Comparison of ENCODE assay signal across 8 cellular contexts in genomic region chr7:23298885-23299769, GRCh38. TPM values are rescaled to one million over a fixed set of nuclear protein-coding genes. Genes with fewer than 3 reads are reported as not detected.
A peak's percentile ranks its signal among the peaks of the same experiment; 100 is the strongest.
DNase-seq lines count a peak whose midpoint lies in the region; ATAC-seq and TF ChIP-seq lines count a peak whose summit lies in the region.

TSS of gene MALSU1 (plus strand) at chr7:23299339. CDS start at chr7:23299353, 14 bp downstream.

- H3K4me3 Mint-ChIP-seq in activated T-helper 17 cell treated with anti-CD3 and anti-CD28 coated beads, Interleukin-2, amount 50 U/mL, for 72 hours, result peak within 1 kb of the TSS; percentile 89
- peak within 1 kb of the TSS; percentile 90 to 97 (median 94) for H3K4me3 Mint-ChIP-seq in naive thymus-derived CD4-positive, alpha-beta T cell
- H3K4me3 Mint-ChIP-seq in stimulated activated naive B cell treated with anti-CD40 and anti-IgM and Interleukin-4, amounts not matched to agents 10 μg/mL and 1 μg/mL and 100 μg/mL, for 72 hours, result peak within 1 kb of the TSS; percentile 85 to 93

- intact Hi-C loops in naive thymus-derived CD4-positive, alpha-beta T cell (cut with micrococcal nuclease), result loop anchor here (1.0 to 10.0 kb wide), 23 partner anchors 10 to 1883 kb away; partner anchors contain the start of genes KLHL7 (in 2 of the 2), TOMM7 (in 2 of the 2), CCDC126 (in 1 of the 2) and CYCS (in 1 of the 2)

- POLR2A ChIA-PET in RWPE1 (lab: Yijun Ruan, JAX; ENCODE audit: low non-redundant PET), result interaction anchor here (0.6 kb wide), 1 partner anchor 21 kb away, joined by 4 read pairs; no protein-coding TSS in a partner anchor
- POLR2A ChIA-PET in naive thymus-derived CD4-positive, alpha-beta T cell (lab: Charles Lee), result interaction anchor here (0.6 to 2.6 kb wide), 17 partner anchors 9 to 246 kb away, joined by 3 to 21 read pairs (median 5); partner anchors contain the start of gene KLHL7

- peaks cover 15% of the 10 kb centered on the region for H3K4me1 ChIP-seq in fibroblast of lung (ENCODE audit: control insufficient read depth, extremely low read depth, insufficient read depth, low read length)
- peaks cover 14 to 23% of the 10 kb centered on the region in 2 donors for H3K4me1 ChIP-seq in naive thymus-derived CD4-positive, alpha-beta T cell (ENCODE audit: control insufficient read depth in 2 of 2, insufficient read depth in 2 of 2, low read length in 2 of 2)

- peak within 1 kb of the TSS; percentile 90 for H2AFZ ChIP-seq in fibroblast of lung (ENCODE audit: low read length)

- peak within 1 kb of the TSS; percentile 90 for H3K27ac Mint-ChIP-seq in activated T-helper 17 cell treated with anti-CD3 and anti-CD28 coated beads, Interleukin-2, amount 50 U/mL, for 72 hours
- H3K27ac Mint-ChIP-seq in naive thymus-derived CD4-positive, alpha-beta T cell, result peak within 1 kb of the TSS; percentile 96 to 100 (median 98)
- H3K27ac Mint-ChIP-seq in stimulated activated naive B cell treated with anti-CD40 and anti-IgM and Interleukin-4, amounts not matched to agents 10 μg/mL and 1 μg/mL and 100 μg/mL, for 72 hours, result peak within 1 kb of the TSS; percentile 93

- H3K4me3 ChIP-seq in LNCaP clone FGC (ENCODE audit: low read depth, low read length), result peak within 1 kb of the TSS; percentile 67
- H3K4me3 ChIP-seq in fibroblast of lung (replicated peaks in 1 of 4; ENCODE audit: control extremely low read depth in 1 of 4, insufficient read depth in 1 of 4, low read depth in 3 of 4, low read length in 4 of 4), result peak within 1 kb of the TSS; percentile 82 to 98 (median 93)
- H3K4me3 ChIP-seq in naive thymus-derived CD4-positive, alpha-beta T cell (ENCODE audit: low read length), result peak within 1 kb of the TSS; percentile 96

- CTCF ChIA-PET in RWPE1 (lab: Yijun Ruan, JAX), result interaction anchor here (0.6 kb wide), 1 partner anchor 55 kb away, joined by 5 read pairs; no protein-coding TSS in a partner anchor
- CTCF ChIA-PET in naive thymus-derived CD4-positive, alpha-beta T cell (lab: Charles Lee), result interaction anchor here (0.6 to 1.1 kb wide), 2 partner anchors 22 to 238 kb away, joined by 3 to 4 read pairs; no protein-coding TSS in a partner anchor

- H3K27ac ChIP-seq in RWPE1, result peak within 1 kb of the TSS; percentile 90
- peak within 1 kb of the TSS; percentile 84 for H3K27ac ChIP-seq in fibroblast of lung (ENCODE audit: insufficient read depth, low read length)
- peak within 1 kb of the TSS; percentile 92 for H3K27ac ChIP-seq in naive thymus-derived CD4-positive, alpha-beta T cell (ENCODE audit: low read depth, low read length)

- peak; percentile 99 for ATAC-seq in activated T-helper 17 cell treated with anti-CD3 and anti-CD28 coated beads, Interleukin-2, amount 50 U/mL, for 72 hours (replicated peaks)
- peak; percentile 100 for ATAC-seq in naive thymus-derived CD4-positive, alpha-beta T cell
- ATAC-seq in stimulated activated naive B cell treated with anti-CD40 and anti-IgM and Interleukin-4, amounts not matched to agents 10 μg/mL and 1 μg/mL and 100 μg/mL, for 72 hours (replicated peaks), result peak; percentile 99

- no peak for TF ChIP-seq CTCF in LNCaP clone FGC (IDR thresholded peaks at IDR 0.05; ENCODE audit: control insufficient read depth, extremely low read depth, insufficient read depth)
- TF ChIP-seq CTCF in RWPE1 (conservative IDR thresholded peaks at IDR 0.05; ENCODE audit: low read depth), result no peak
- TF ChIP-seq CTCF in fibroblast of lung (conservative IDR thresholded peaks at IDR 0.05 in 1 of 2, IDR thresholded peaks at IDR 0.05 in 1 of 2; ENCODE audit: low read depth in 1 of 2, low read length in 2 of 2), result no peak

- H3K9me3 ChIP-seq in fibroblast of lung (ENCODE audit: control insufficient read depth, insufficient read depth, low read depth, low read length), result no peaks in the 10 kb centered on the region
- no peaks in the 10 kb centered on the region for H3K9me3 ChIP-seq in naive thymus-derived CD4-positive, alpha-beta T cell (ENCODE audit: control insufficient read depth in 2 of 3, low read length in 3 of 3)

- peaks cover 4% of the 10 kb centered on the region for H3K9me3 Mint-ChIP-seq in activated T-helper 17 cell treated with anti-CD3 and anti-CD28 coated beads, Interleukin-2, amount 50 U/mL, for 72 hours
- peaks cover 0 to 8% (median 0%) of the 10 kb centered on the region in 11 donors for H3K9me3 Mint-ChIP-seq in naive thymus-derived CD4-positive, alpha-beta T cell
- H3K9me3 Mint-ChIP-seq in stimulated activated naive B cell treated with anti-CD40 and anti-IgM and Interleukin-4, amounts not matched to agents 10 μg/mL and 1 μg/mL and 100 μg/mL, for 72 hours, result peaks cover 0 to 4% of the 10 kb centered on the region in 2 donors

- peaks cover 32% of the 10 kb centered on the region for H3K4me1 Mint-ChIP-seq in activated T-helper 17 cell treated with anti-CD3 and anti-CD28 coated beads, Interleukin-2, amount 50 U/mL, for 72 hours
- peaks cover 34 to 55% (median 48%) of the 10 kb centered on the region in 7 donors for H3K4me1 Mint-ChIP-seq in naive thymus-derived CD4-positive, alpha-beta T cell
- H3K4me1 Mint-ChIP-seq in stimulated activated naive B cell treated with anti-CD40 and anti-IgM and Interleukin-4, amounts not matched to agents 10 μg/mL and 1 μg/mL and 100 μg/mL, for 72 hours, result peaks cover 23 to 37% of the 10 kb centered on the region in 2 donors

- H3K36me3 ChIP-seq in fibroblast of lung (ENCODE audit: control insufficient read depth, insufficient read depth, low read length), result no peaks in the 10 kb centered on the region
- H3K36me3 ChIP-seq in naive thymus-derived CD4-positive, alpha-beta T cell (ENCODE audit: control insufficient read depth in 2 of 3, insufficient read depth in 3 of 3, low read length in 3 of 3), result peaks cover 0 to 19% (median 0%) of the 10 kb centered on the region in 3 experiments

- H3K9ac ChIP-seq in fibroblast of lung (ENCODE audit: insufficient read depth, low read length), result peak within 1 kb of the TSS; percentile 84

- peak within 1 kb of the TSS; percentile 91 for H3K4me2 ChIP-seq in fibroblast of lung (ENCODE audit: extremely low read depth, insufficient read depth, low read length)

- H4K20me1 ChIP-seq in fibroblast of lung (ENCODE audit: control insufficient read depth, extremely low read depth, insufficient read depth, low read length), result no peaks in the 10 kb centered on the region

- DNase-seq in Daoy (ENCODE audit: low read depth), result peak; percentile 99
- peak; percentile 89 for DNase-seq in GOT3 (lab: John Stamatoyannopoulos, UW)
- peak; percentile 86 for DNase-seq in LNCaP clone FGC (ENCODE audit: low read depth)
- DNase-seq in RWPE1 (ENCODE audit: low spot score), result peak; percentile 93
- DNase-seq in fibroblast of lung (ENCODE audit: low read depth in 2 of 2), result peak; percentile 96
- DNase-seq in naive thymus-derived CD4-positive, alpha-beta T cell, result peak; percentile 90 to 96 (median 94)
- peak; percentile 95 for DNase-seq in stimulated activated naive B cell treated with anti-CD40 and anti-IgM and Interleukin-4, amounts not matched to agents 10 μg/mL and 1 μg/mL and 100 μg/mL, for 72 hours

- H3K36me3 Mint-ChIP-seq in activated T-helper 17 cell treated with anti-CD3 and anti-CD28 coated beads, Interleukin-2, amount 50 U/mL, for 72 hours (ENCODE audit: low read depth), result peaks cover 35% of the 10 kb centered on the region
- peaks cover 4 to 28% (median 14%) of the 10 kb centered on the region in 5 donors for H3K36me3 Mint-ChIP-seq in naive thymus-derived CD4-positive, alpha-beta T cell
- peaks cover 12 to 15% of the 10 kb centered on the region in 2 donors for H3K36me3 Mint-ChIP-seq in stimulated activated naive B cell treated with anti-CD40 and anti-IgM and Interleukin-4, amounts not matched to agents 10 μg/mL and 1 μg/mL and 100 μg/mL, for 72 hours

- H3K27me3 ChIP-seq in fibroblast of lung (ENCODE audit: control insufficient read depth, insufficient read depth, low read length), result no peaks in the 10 kb centered on the region
- H3K27me3 ChIP-seq in naive thymus-derived CD4-positive, alpha-beta T cell (ENCODE audit: control insufficient read depth in 2 of 2, insufficient read depth in 2 of 2, low read length in 2 of 2), result no peaks in the 10 kb centered on the region

- peaks cover 38% of the 10 kb centered on the region for H3K79me2 ChIP-seq in fibroblast of lung (ENCODE audit: control insufficient read depth, insufficient read depth, low read length)

- H3K27me3 Mint-ChIP-seq in activated T-helper 17 cell treated with anti-CD3 and anti-CD28 coated beads, Interleukin-2, amount 50 U/mL, for 72 hours, result no peaks in the 10 kb centered on the region
- H3K27me3 Mint-ChIP-seq in naive thymus-derived CD4-positive, alpha-beta T cell, result peaks cover 0 to 10% (median 0%) of the 10 kb centered on the region in 5 donors
- peaks cover 0 to 5% of the 10 kb centered on the region in 2 donors for H3K27me3 Mint-ChIP-seq in stimulated activated naive B cell treated with anti-CD40 and anti-IgM and Interleukin-4, amounts not matched to agents 10 μg/mL and 1 μg/mL and 100 μg/mL, for 72 hours

RNA-seq across cellular contexts. Expression of gene MALSU1, which starts in this region (rescaled TPM):
- 146 and 158 TPM in 2 replicates for total RNA-seq in Daoy (2014; rRNA removed; shearing (Covaris generic))
- total RNA-seq in activated T-helper 17 cell treated with anti-CD3 and anti-CD28 coated beads, Interleukin-2, amount 50 U/mL, for 72 hours, result 10 to 100 TPM; 60.2 to 84.3 TPM
- 77.6 and 85.0 TPM in 2 replicates for total RNA-seq in fibroblast of lung
- polyA plus RNA-seq in fibroblast of lung, result 54.8 and 73.2 TPM in 2 replicates
- polyA plus RNA-seq in fibroblast of lung (2012), result 82.9 and 96.7 TPM in 2 replicates
- polyA minus RNA-seq in fibroblast of lung (ENCODE audit: low replicate concordance), result 4.6 and 16.1 TPM in 2 replicates
- total RNA-seq in naive thymus-derived CD4-positive, alpha-beta T cell, result 10 to 100 TPM; 32.7 to 48.3 (median 44.8) TPM
- polyA plus RNA-seq in naive thymus-derived CD4-positive, alpha-beta T cell, result 10 to 100 TPM; 73.5 to 83.5 TPM

Comparison
In these comparisons a context has a peak if more than half of its experiments do, and no peak if none do; other contexts are left out.
1. Peak in every context shown above with its lines: DNase-seq, ATAC-seq, H3K4me3 ChIP-seq and H3K27ac ChIP-seq.